ENCODE assay signal across 19 cellular contexts in genomic region chrX:39941332-39941920, GRCh38.
A peak's percentile ranks its signal among the peaks of the same experiment; 100 is the strongest.
DNase-seq lines count a peak whose midpoint lies in the region; ATAC-seq and TF ChIP-seq lines count a peak whose summit lies in the region.
"Had no signal": no experiment of that assay in that cellular context is flagged by ENCODE, and none has a peak within 500 bp of the region (broad histone marks: within the 10 kb centered on the region; RNA-seq: fewer than 3 reads in every experiment).

No MANE protein-coding gene starts in this region.

- H3K27me3 ChIP-seq in left ventricle myocardium inferior (ENCODE audit: low read depth) = no peaks in the 10 kb centered on the region
- H3K27me3 ChIP-seq: gastroesophageal sphincter, tibial nerve had no signal

- DNase-seq in NCI-H1105 treated with DMSO at 0.1 percent for 48 hours (lab: John Stamatoyannopoulos, UW) (peak; percentile 10), NCI-H1105 (lab: John Stamatoyannopoulos, UW) (no peak), SK-N-DZ (ENCODE audit: low spot score) (peak; percentile 57), iris pigment epithelial cell (ENCODE audit: low read depth) (peak; percentile 16), left ventricle myocardium inferior (no peak), NOMO-1 treated with DMSO at 0.1 percent for 48 hours (lab: John Stamatoyannopoulos, UW; ENCODE audit: unreplicated experiment) (no peak), foreskin fibroblast (no peak)
- no peak for DNase-seq in stimulated activated effector memory CD8-positive, alpha-beta T cell treated with anti-CD3 and anti-CD28 coated beads, Interleukin-12 subunit alpha, Interleukin-12 subunit beta, amount 100 ng/mL, for 72 hours (ENCODE audit: low spot score in 2 of 2)
- DNase-seq: activated CD8-positive, alpha-beta T cell treated with anti-CD3 and anti-CD28 coated beads for 36 hours; CD4-positive, alpha-beta T cell; midbrain; NCI-H1417; PC-3 had no signal

- TF ChIP-seq CTCF in left ventricle myocardium inferior (IDR thresholded peaks at IDR 0.05; ENCODE audit: borderline replicate concordance) = no peak
- no peak for TF ChIP-seq CTCF in foreskin fibroblast (IDR thresholded peaks at IDR 0.05; ENCODE audit: low read depth, low read length)

- peaks cover 3% of the 10 kb centered on the region for H3K9me3 Mint-ChIP-seq in stimulated activated effector memory CD8-positive, alpha-beta T cell treated with anti-CD3 and anti-CD28 coated beads, Interleukin-12 subunit alpha, Interleukin-12 subunit beta, amount 100 ng/mL, for 72 hours
- H3K9me3 Mint-ChIP-seq: activated CD8-positive, alpha-beta T cell treated with anti-CD3 and anti-CD28 coated beads for 36 hours; CD4-positive, alpha-beta T cell had no signal

- H3K36me3 Mint-ChIP-seq in stimulated activated effector memory CD8-positive, alpha-beta T cell treated with anti-CD3 and anti-CD28 coated beads, Interleukin-12 subunit alpha, Interleukin-12 subunit beta, amount 100 ng/mL, for 72 hours = no peaks in the 10 kb centered on the region

- H3K4me3 Mint-ChIP-seq in stimulated activated effector memory CD8-positive, alpha-beta T cell treated with anti-CD3 and anti-CD28 coated beads, Interleukin-12 subunit alpha, Interleukin-12 subunit beta, amount 100 ng/mL, for 72 hours = no peak overlapping the region
- H3K4me3 Mint-ChIP-seq: activated CD8-positive, alpha-beta T cell treated with anti-CD3 and anti-CD28 coated beads for 36 hours; CD4-positive, alpha-beta T cell; stimulated activated memory B cell treated with anti-CD40 and anti-IgM and Interleukin-4, amounts not matched to agents 10 μg/mL and 1 μg/mL and 100 μg/mL, for 72 hours had no signal

- H3K4me3 ChIP-seq in left ventricle myocardium inferior (no peak overlapping the region), foreskin fibroblast (ENCODE audit: low read depth in 1 of 2, low read length in 2 of 2) (no peak overlapping the region)
- H3K4me3 ChIP-seq: A549, gastroesophageal sphincter, skin epidermis, tibial nerve had no signal

- no peaks in the 10 kb centered on the region for H3K9me3 ChIP-seq in left ventricle myocardium inferior (replicated peaks)
- H3K9me3 ChIP-seq: A549, gastroesophageal sphincter had no signal

- no peaks in the 10 kb centered on the region for H3K36me3 ChIP-seq in left ventricle myocardium inferior
- H3K36me3 ChIP-seq: gastroesophageal sphincter, tibial nerve had no signal

- intact Hi-C loops in left ventricle myocardium inferior (cut with micrococcal nuclease) = no loop called here

- no peak for ATAC-seq in stimulated activated effector memory CD8-positive, alpha-beta T cell treated with anti-CD3 and anti-CD28 coated beads, Interleukin-12 subunit alpha, Interleukin-12 subunit beta, amount 100 ng/mL, for 72 hours
- ATAC-seq: A549; activated CD8-positive, alpha-beta T cell treated with anti-CD3 and anti-CD28 coated beads for 36 hours; gastroesophageal sphincter; PC-3; stimulated activated memory B cell treated with anti-CD40 and anti-IgM and Interleukin-4, amounts not matched to agents 10 μg/mL and 1 μg/mL and 100 μg/mL, for 72 hours had no signal

- H3K27ac ChIP-seq in left ventricle myocardium inferior (replicated peaks) = no peak overlapping the region
- H3K27ac ChIP-seq: A549, epithelial cell of prostate, gastroesophageal sphincter, skin epidermis, tibial nerve had no signal

- peaks cover 6% of the 10 kb centered on the region for H3K4me1 Mint-ChIP-seq in stimulated activated effector memory CD8-positive, alpha-beta T cell treated with anti-CD3 and anti-CD28 coated beads, Interleukin-12 subunit alpha, Interleukin-12 subunit beta, amount 100 ng/mL, for 72 hours

- peak overlapping the region; percentile 17 for H3K27ac Mint-ChIP-seq in stimulated activated effector memory CD8-positive, alpha-beta T cell treated with anti-CD3 and anti-CD28 coated beads, Interleukin-12 subunit alpha, Interleukin-12 subunit beta, amount 100 ng/mL, for 72 hours
- H3K27ac Mint-ChIP-seq: activated CD8-positive, alpha-beta T cell treated with anti-CD3 and anti-CD28 coated beads for 36 hours; CD4-positive, alpha-beta T cell; stimulated activated memory B cell treated with anti-CD40 and anti-IgM and Interleukin-4, amounts not matched to agents 10 μg/mL and 1 μg/mL and 100 μg/mL, for 72 hours had no signal

- no peaks in the 10 kb centered on the region for H3K4me1 ChIP-seq in left ventricle myocardium inferior
- H3K4me1 ChIP-seq: A549, gastroesophageal sphincter, tibial nerve had no signal

Comparison
In these comparisons a context has a peak if more than half of its experiments do, and no peak if none do; other contexts are left out.
1. DNase-seq: peak in NCI-H1105 treated with DMSO at 0.1 percent for 48 hours (single experiment), SK-N-DZ (single experiment) and iris pigment epithelial cell (single experiment); none in NCI-H1105 (single experiment), stimulated activated effector memory CD8-positive, alpha-beta T cell treated with anti-CD3 and anti-CD28 coated beads, Interleukin-12 subunit alpha, Interleukin-12 subunit beta, amount 100 ng/mL, for 72 hours (0 of 2), left ventricle myocardium inferior (single experiment), NOMO-1 treated with DMSO at 0.1 percent for 48 hours (single experiment) and foreskin fibroblast (0 of 2).